ENCODE assay signal across 1 cellular context in genomic region chr6:33809619-33810018, GRCh38.
TF ChIP-seq lines count a peak whose summit lies in the region.

No MANE protein-coding gene starts in this region.

TF ChIP-seq in H1, 55 proteins besides CTCF, POLR2A, EP300 and RAD21:
- TF ChIP-seq BCL11A (IDR thresholded peaks at IDR 0.05; ENCODE audit: low read depth in 2 of 2, low read length in 2 of 2) (no peak), MAFK (IDR thresholded peaks at IDR 0.05; ENCODE audit: low read depth, low read length) (no peak), TBP (IDR thresholded peaks at IDR 0.05; ENCODE audit: low read depth, low read length) (no peak), MAX (IDR thresholded peaks at IDR 0.05) (peak; percentile 57), EGR1 (IDR thresholded peaks at IDR 0.05; ENCODE audit: borderline replicate concordance, low read depth, low read length) (no peak)
